ENCODE assay signal across 26 cellular contexts in the genomic region with DNA sequence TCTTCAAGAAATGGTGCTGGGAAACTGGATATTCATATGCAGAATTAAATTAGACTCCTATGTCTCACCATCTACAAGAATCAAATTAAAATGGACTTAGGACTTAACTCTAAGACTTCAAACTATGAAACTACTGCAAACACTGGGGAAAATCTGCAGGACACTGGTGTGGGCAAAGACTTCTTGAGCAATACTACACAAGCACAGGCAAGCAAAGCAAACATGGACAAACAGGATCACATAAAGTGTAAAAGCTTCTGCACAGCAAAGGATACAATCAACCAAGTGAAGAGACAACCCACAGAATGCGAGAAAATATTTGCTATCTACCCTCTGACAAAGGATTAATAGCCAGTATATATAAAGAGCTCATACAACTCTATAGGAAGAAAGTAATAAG.
"Had no signal": no experiment of that assay in that cellular context is flagged by ENCODE, and none has a peak within 500 bp of the region (broad histone marks: within the 10 kb centered on the region; RNA-seq: fewer than 3 reads in every experiment).

No MANE protein-coding gene starts in this region.

- H3K9me3 ChIP-seq: neutrophil, prostate gland, transverse colon, vagina had no signal

- H3K4me3 ChIP-seq: dorsolateral prefrontal cortex, gastroesophageal sphincter, heart left ventricle, hepatocyte, left lung, prostate gland, right atrium auricular region, smooth muscle cell, suprapubic skin, transverse colon, vagina had no signal

- H3K36me3 Mint-ChIP-seq: natural killer cell had no signal

- H3K9ac ChIP-seq: parathyroid adenoma had no signal

- H3K4me1 ChIP-seq: left lung, parathyroid adenoma, prostate gland had no signal

- H3K4me3 Mint-ChIP-seq: natural killer cell; stimulated activated naive CD8-positive, alpha-beta T cell treated with anti-CD3 and anti-CD28 coated beads, Interleukin-15, amount 100 ng/mL, for 72 hours had no signal

- H3K27ac Mint-ChIP-seq: natural killer cell; stimulated activated naive CD8-positive, alpha-beta T cell treated with anti-CD3 and anti-CD28 coated beads, Interleukin-15, amount 100 ng/mL, for 72 hours had no signal

- ATAC-seq: esophagus mucosa; foreskin keratinocyte; gastroesophageal sphincter; heart left ventricle; left cardiac atrium; left lung; natural killer cell; sciatic nerve; stimulated activated naive CD8-positive, alpha-beta T cell treated with anti-CD3 and anti-CD28 coated beads, Interleukin-15, amount 100 ng/mL, for 72 hours had no signal

- H3K4me1 Mint-ChIP-seq: natural killer cell; stimulated activated naive CD8-positive, alpha-beta T cell treated with anti-CD3 and anti-CD28 coated beads, Interleukin-15, amount 100 ng/mL, for 72 hours had no signal

- H3K4me2 ChIP-seq: hepatocyte, smooth muscle cell had no signal

- DNase-seq: dorsolateral prefrontal cortex; effector CD4-positive, alpha-beta T cell; heart left ventricle; left cardiac atrium; left lung; natural killer cell; stimulated activated CD4-positive, alpha-beta T cell treated with anti-CD3 and anti-CD28 coated beads, Interleukin-12 subunit alpha, Interleukin-12 subunit beta, amount 100 ng/mL, for 4 hours; stimulated activated CD4-positive, alpha-beta T cell treated with anti-CD3 and anti-CD28 coated beads, Interleukin-1b, Interleukin-23, amount 100 ng/mL, for 48 hours; stimulated activated CD4-positive, alpha-beta T cell treated with anti-CD3 and anti-CD28 coated beads, Interleukin-4, amount 100 ng/mL, for 1 hour; stimulated activated CD8-positive, alpha-beta memory T cell treated with anti-CD3 and anti-CD28 coated beads, Interleukin-4, amount 100 ng/mL, for 48 hours; stimulated activated naive CD4-positive, alpha-beta T cell; stimulated activated naive CD8-positive, alpha-beta T cell treated with anti-CD3 and anti-CD28 coated beads, Interleukin-15, amount 100 ng/mL, for 72 hours; transverse colon had no signal

- H2AFZ ChIP-seq: hepatocyte, parathyroid adenoma had no signal

- H3K79me2 ChIP-seq: hepatocyte, parathyroid adenoma had no signal

- H3K36me3 ChIP-seq: gastroesophageal sphincter, heart left ventricle, left lung, neutrophil, prostate gland, right atrium auricular region, suprapubic skin, transverse colon, vagina had no signal

- H3K27me3 ChIP-seq: dorsolateral prefrontal cortex, foreskin keratinocyte, gastroesophageal sphincter, heart left ventricle, hepatocyte, left lung, neutrophil, right atrium auricular region, suprapubic skin, transverse colon, vagina had no signal

- H3K27ac ChIP-seq: dorsolateral prefrontal cortex, epithelial cell of prostate, foreskin keratinocyte, gastroesophageal sphincter, hepatocyte, left lung, neutrophil, parathyroid adenoma, prostate gland, right atrium auricular region, suprapubic skin, transverse colon, vagina had no signal
